ENCODE assay signal across 24 cellular contexts in the genomic region with DNA sequence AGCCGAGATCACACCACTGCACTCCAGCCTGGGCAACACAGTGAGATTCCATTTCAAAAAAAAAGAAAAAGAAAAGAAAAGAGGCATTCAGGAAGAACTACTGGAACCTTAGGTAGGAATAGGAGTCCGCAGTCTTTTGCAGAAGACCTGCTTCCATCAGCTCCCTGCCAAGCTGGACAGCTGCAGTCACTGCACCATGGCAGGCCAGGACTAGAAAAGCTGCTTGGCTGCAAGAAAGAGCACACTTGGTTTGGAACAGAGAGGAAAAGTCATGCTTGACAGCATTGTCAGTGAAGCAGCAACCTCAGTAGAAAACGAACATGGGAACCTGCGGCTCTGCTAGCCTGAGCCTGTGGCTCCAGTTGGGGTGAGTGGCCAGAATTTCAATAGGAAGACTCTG.
DNase-seq lines count a peak whose midpoint lies in the region; ATAC-seq, FAIRE-seq and TF ChIP-seq lines count a peak whose summit lies in the region.
"Had no signal": no experiment of that assay in that cellular context is flagged by ENCODE, and none has a peak within 500 bp of the region (broad histone marks: within the 10 kb centered on the region; RNA-seq: fewer than 3 reads in every experiment).

No MANE protein-coding gene starts in this region.

- TF ChIP-seq RAD21 in H1 (IDR thresholded peaks at IDR 0.05 in 1 of 2, conservative IDR thresholded peaks at IDR 0.05 in 1 of 2; ENCODE audit: low read depth in 2 of 2, low read length in 2 of 2), result no peak

- no peak overlapping the region for H3K23ac ChIP-seq in H1 (ENCODE audit: insufficient read length)

- no peaks in the 10 kb centered on the region for H4K20me1 ChIP-seq in H1 (replicated peaks in 1 of 2; ENCODE audit: control insufficient read depth in 1 of 2, insufficient read depth in 2 of 2, low read length in 2 of 2)

- no peak overlapping the region for H3K4ac ChIP-seq in H1 (replicated peaks; ENCODE audit: insufficient read length, low read depth, low read length)

- CTCF ChIA-PET in H1 (lab: Charles Lee; ENCODE audit: partially characterized antibody), result interaction anchor here (0.5 to 0.6 kb wide), 2 partner anchors 45 to 195 kb away, joined by 3 to 4 read pairs; no protein-coding TSS in a partner anchor

- TF ChIP-seq EP300 in H1 (IDR thresholded peaks at IDR 0.05; ENCODE audit: borderline replicate concordance in 1 of 2, low read depth in 2 of 2, low read length in 2 of 2), result no peak

- H3K27ac ChIP-seq in H1 (ENCODE audit: low read depth, low read length) (no peak overlapping the region), parathyroid adenoma (peak overlapping the region; percentile 37)
- H3K27ac ChIP-seq: HL-60, Peyer's patch, SK-N-MC had no signal

- H3K9ac ChIP-seq in H1 (replicated peaks in 1 of 4; ENCODE audit: extremely low read depth in 1 of 4, low read depth in 3 of 4, low read length in 3 of 4), result no peak overlapping the region
- no peak overlapping the region for H3K9ac ChIP-seq in parathyroid adenoma

- ATAC-seq in GM21825 (IDR thresholded peaks at IDR 0.05; ENCODE audit: unreplicated experiment) (no peak), GM19035 (IDR thresholded peaks at IDR 0.05; ENCODE audit: unreplicated experiment) (no peak)
- ATAC-seq: GM12878, HCT116 had no signal

- H3K9me3 ChIP-seq in H1 (ENCODE audit: insufficient read depth in 2 of 2, low read depth in 1 of 2, low read length in 1 of 2) (no peaks in the 10 kb centered on the region), parathyroid adenoma (ENCODE audit: control insufficient read depth, low read length) (no peaks in the 10 kb centered on the region)
- H3K9me3 ChIP-seq: Peyer's patch had no signal

- no peak overlapping the region for H2BK20ac ChIP-seq in H1 (ENCODE audit: low read length)

- H2AK5ac ChIP-seq in H1 (ENCODE audit: low read depth, low read length), result no peak overlapping the region

- no peak for TF ChIP-seq POLR2A in H1 (IDR thresholded peaks at IDR 0.05; ENCODE audit: control extremely low read depth in 1 of 2, low read depth in 2 of 2, low read length in 2 of 2)

- H3K27me3 ChIP-seq in H1 (replicated peaks in 1 of 4; ENCODE audit: control insufficient read depth in 3 of 4, extremely low read depth in 1 of 4, insufficient read depth in 3 of 4, low read length in 3 of 4) (no peaks in the 10 kb centered on the region), parathyroid adenoma (ENCODE audit: control insufficient read depth, insufficient read depth, low read length) (no peaks in the 10 kb centered on the region)
- H3K27me3 ChIP-seq: Peyer's patch had no signal

- no peaks in the 10 kb centered on the region for H3K79me1 ChIP-seq in H1 (ENCODE audit: low read depth, low read length)

- H3K4me3 ChIP-seq in H1 (ENCODE audit: extremely low read depth in 1 of 4, insufficient read depth in 2 of 4, low read depth in 3 of 4, low read length in 4 of 4) (no peak overlapping the region), parathyroid adenoma (ENCODE audit: low read depth, low read length) (no peak overlapping the region)
- H3K4me3 ChIP-seq: GM12878, Peyer's patch, SK-N-MC had no signal

- H4K8ac ChIP-seq in H1 (ENCODE audit: extremely low read depth, insufficient read depth, low read length), result no peak overlapping the region

- H2AFZ ChIP-seq in H1 (ENCODE audit: low read length), result no peak overlapping the region
- peak overlapping the region; percentile 88 for H2AFZ ChIP-seq in parathyroid adenoma

- no peak overlapping the region for H2BK120ac ChIP-seq in H1 (replicated peaks; ENCODE audit: low read depth, low read length)

- no peaks in the 10 kb centered on the region for H3K36me3 ChIP-seq in H1 (ENCODE audit: control insufficient read depth in 2 of 4, insufficient read depth in 4 of 4, low read length in 3 of 4)
- no peaks in the 10 kb centered on the region for H3K36me3 ChIP-seq in parathyroid adenoma (ENCODE audit: control insufficient read depth, insufficient read depth, low read length)
- H3K36me3 ChIP-seq: Peyer's patch had no signal

- no peak overlapping the region for H3K4me2 ChIP-seq in H1 (ENCODE audit: insufficient read depth in 1 of 2, low read depth in 2 of 2, low read length in 2 of 2)
- peak overlapping the region; percentile 45 for H3K4me2 ChIP-seq in parathyroid adenoma (ENCODE audit: low read length)

- H2BK15ac ChIP-seq in H1 (ENCODE audit: low read length), result no peak overlapping the region

- H3K79me2 ChIP-seq in H1 (ENCODE audit: control insufficient read depth in 1 of 2, insufficient read depth in 2 of 2, low read length in 2 of 2) (no peaks in the 10 kb centered on the region), parathyroid adenoma (no peaks in the 10 kb centered on the region)

- no peak overlapping the region for H3K18ac ChIP-seq in H1 (ENCODE audit: extremely low read depth, low read length)

- TF ChIP-seq CTCF in H1 (IDR thresholded peaks at IDR 0.05; ENCODE audit: control extremely low read depth in 1 of 3, insufficient read depth in 1 of 3, low read depth in 1 of 3, low read length in 3 of 3) (no peak), parathyroid adenoma (IDR thresholded peaks at IDR 0.05) (no peak)

- 73% methylated on average over 4 of the region's 4 CpGs; no CpG with 5 or more reads in 1 of the 2 experiments for WGBS in H1 (ENCODE audit: extremely low coverage in 1 of 2, insufficient coverage in 1 of 2, insufficient read length in 1 of 2, insufficient replicate concordance in 2 of 2, low coverage in 1 of 2, low lambda C conversion rate in 2 of 2, missing lambda C conversion rate in 1 of 2), 2 experiments

- H4K5ac ChIP-seq in H1 (ENCODE audit: insufficient read length, low read depth, low read length), result no peak overlapping the region

- H3K23me2 ChIP-seq in H1 (ENCODE audit: low read depth, low read length), result peaks cover 5% of the 10 kb centered on the region; the same call in 1 of the 2 replicates

- H4K91ac ChIP-seq in H1 (replicated peaks; ENCODE audit: insufficient read length, low read length), result no peak overlapping the region

- FAIRE-seq in H1 (lab: Jason Lieb, UNC), result no peak
- FAIRE-seq: G401.6, GM12878 had no signal

- 0 out of 2 replicates have a peak overlapping the region, but pooled peaks have one; percentile 17 for H2BK12ac ChIP-seq in H1 (ENCODE audit: low read depth, low read length)

- DNase-seq in DMS53 (lab: John Stamatoyannopoulos, UW) (peak; percentile 26), DMS53 treated with DMSO at 0.1 percent for 48 hours (lab: John Stamatoyannopoulos, UW; ENCODE audit: unreplicated experiment) (no peak), DMS79 treated with DMSO at 0.1 percent for 48 hours (lab: John Stamatoyannopoulos, UW) (peak; percentile 63), H1 (ENCODE audit: low read depth in 1 of 2, low spot score in 2 of 2) (no peak)
- DNase-seq: 8988T, ACHN, Calu3, Karpas-422, NCI-H1092, NCI-H1417 treated with DMSO at 0.1 percent for 48 hours, NCI-H1694 treated with DMSO at 0.1 percent for 48 hours, NCI-H2081, NCI-H526, NCI-H82, Peyer's patch, SIG-M5 had no signal

- no peak overlapping the region for H3K56ac ChIP-seq in H1 (replicated peaks; ENCODE audit: insufficient read length, low read depth, low read length)

- H2BK5ac ChIP-seq in H1 (ENCODE audit: low read depth, low read length), result no peak overlapping the region

- no peak overlapping the region for H3K14ac ChIP-seq in H1 (ENCODE audit: insufficient read length)

- POLR2A ChIA-PET in H1 (lab: Charles Lee; ENCODE audit: partially characterized antibody), result interaction anchor here (0.6 kb wide), 1 partner anchor 10 kb away, joined by 3 read pairs; no protein-coding TSS in a partner anchor

- H3K4me1 ChIP-seq in H1 (replicated peaks in 1 of 4; ENCODE audit: control insufficient read depth in 3 of 4, insufficient read depth in 4 of 4, low read length in 3 of 4), result no peaks in the 10 kb centered on the region
- H3K4me1 ChIP-seq in parathyroid adenoma, result peaks cover 15% of the 10 kb centered on the region
- H3K4me1 ChIP-seq: Peyer's patch had no signal

TF ChIP-seq in H1, 55 proteins besides CTCF, POLR2A, EP300 and RAD21:
- TF ChIP-seq ASH2L (IDR thresholded peaks at IDR 0.05; ENCODE audit: low read length) (no peak), CHD2 (IDR thresholded peaks at IDR 0.05; ENCODE audit: low read length) (no peak), BCL11A (IDR thresholded peaks at IDR 0.05; ENCODE audit: low read depth in 2 of 2, low read length in 2 of 2) (no peak), SIX5 (IDR thresholded peaks at IDR 0.05; ENCODE audit: low read depth, low read length) (no peak)

Comparison
In these comparisons a context has a peak if more than half of its experiments do, and no peak if none do; other contexts are left out.
1. DNase-seq: peak in DMS53 (single experiment) and DMS79 treated with DMSO at 0.1 percent for 48 hours (single experiment); none in DMS53 treated with DMSO at 0.1 percent for 48 hours (single experiment) and H1 (0 of 2).